Comparison of ENCODE assay signal across 8 cellular contexts in genomic region chr7:155590215-155591023, GRCh38. TPM values are rescaled to one million over a fixed set of nuclear protein-coding genes. Genes with fewer than 3 reads are reported as not detected.
DNase-seq lines count a peak whose midpoint lies in the region; ATAC-seq and TF ChIP-seq lines count a peak whose summit lies in the region.

No MANE protein-coding gene starts in this region.

- ATAC-seq in GM19438 (IDR thresholded peaks at IDR 0.05; ENCODE audit: low read depth, unreplicated experiment) (peak; percentile 60), HG03045 (IDR thresholded peaks at IDR 0.05; ENCODE audit: unreplicated experiment) (no peak)

- intact Hi-C loops in adrenal gland (cut with DNase I) = no loop called here

- no peaks in the 10 kb centered on the region for H3K4me1 ChIP-seq in adrenal gland (replicated peaks in 1 of 2)

- H3K4me3 ChIP-seq in adrenal gland = no peak overlapping the region

- 81 to 89% (median 84%) methylated on average over 9 to 20 of the region's 20 CpGs for WGBS in adrenal gland, 4 donors

- TF ChIP-seq CTCF in adrenal gland (IDR thresholded peaks at IDR 0.05) = no peak

- TF ChIP-seq POLR2A in adrenal gland (IDR thresholded peaks at IDR 0.05) = no peak

- DNase-seq in NCI-H1417 (lab: John Stamatoyannopoulos, UW) (peak; percentile 68 to 90 (median 74)), adrenal gland (peak in 5 of 7 donors; percentile 13 to 86 (median 28)), medulla oblongata (ENCODE audit: extremely low spot score) (peak; percentile 27), NCI-H1694 treated with DMSO at 0.1 percent for 48 hours (lab: John Stamatoyannopoulos, UW) (no peak), NCI-H446 treated with DMSO at 0.1 percent for 48 hours (lab: John Stamatoyannopoulos, UW) (no peak)
- no peak for DNase-seq in stimulated activated CD4-positive, alpha-beta T cell treated with anti-CD3 and anti-CD28 coated beads, Interleukin-15, amount 100 ng/mL, for 24 hours

- no peak overlapping the region for H3K27ac ChIP-seq in adrenal gland

- H3K9me3 ChIP-seq in adrenal gland (replicated peaks in 1 of 3) = no peaks in the 10 kb centered on the region

- H3K27me3 ChIP-seq in adrenal gland = no peaks in the 10 kb centered on the region

- H3K36me3 ChIP-seq in adrenal gland (replicated peaks in 1 of 2) = no peaks in the 10 kb centered on the region

RNA-seq across cellular contexts. Expression of gene CNPY1, which starts 44.1 kb away (rescaled TPM):
- total RNA-seq in adrenal gland = not detected
- polyA plus RNA-seq in adrenal gland = not detected

RNA-seq across cellular contexts. Expression of gene RBM33, which starts 54.0 kb away (rescaled TPM):
- total RNA-seq in adrenal gland = 10 to 100 TPM; 10.3 to 57.1 (median 41.3) TPM
- polyA plus RNA-seq in adrenal gland = 10 to 100 TPM; 10.7 to 36.8 (median 20.3) TPM

Comparison
In these comparisons a context has a peak if more than half of its experiments do, and no peak if none do; other contexts are left out.
1. DNase-seq: peak in NCI-H1417 (3 of 3), adrenal gland (5 of 7) and medulla oblongata (single experiment); none in NCI-H1694 treated with DMSO at 0.1 percent for 48 hours (single experiment), NCI-H446 treated with DMSO at 0.1 percent for 48 hours (single experiment) and stimulated activated CD4-positive, alpha-beta T cell treated with anti-CD3 and anti-CD28 coated beads, Interleukin-15, amount 100 ng/mL, for 24 hours (single experiment).